10 cellular contexts compared by ENCODE assay signal in genomic region chr12:99529966-99530365, GRCh38.
DNase-seq lines count a peak whose midpoint lies in the region; ATAC-seq and TF ChIP-seq lines count a peak whose summit lies in the region.
"Had no signal": no experiment of that assay in that cellular context is flagged by ENCODE, and none has a peak within 500 bp of the region (broad histone marks: within the 10 kb centered on the region; RNA-seq: fewer than 3 reads in every experiment).

No MANE protein-coding gene starts in this region.

- H3K27me3 Mint-ChIP-seq in chondrocyte (ENCODE audit: low read depth), result peaks cover 2% of the 10 kb centered on the region

- no peaks in the 10 kb centered on the region for H3K9me3 Mint-ChIP-seq in chondrocyte (ENCODE audit: low read depth)

- no peaks in the 10 kb centered on the region for H3K4me1 Mint-ChIP-seq in chondrocyte (ENCODE audit: low read depth)

- DNase-seq in islet precursor cell, result peak; percentile 69
- no peak for DNase-seq in KG1 (lab: John Stamatoyannopoulos, UW)
- DNase-seq in globus pallidus (ENCODE audit: low spot score), result no peak
- DNase-seq in chondrocyte (ENCODE audit: low spot score), result no peak
- no peak for DNase-seq in SIG-M5 treated with dmso at 0.1 percent for 504 hours (lab: John Stamatoyannopoulos, UW; ENCODE audit: unreplicated experiment)
- DNase-seq: activated naive CD4-positive, alpha-beta T cell treated with anti-CD3 and anti-CD28 coated beads, Interleukin-2, amount 50 U/mL, for 16 hours; nucleus accumbens had no signal

- ATAC-seq in GM18519 (IDR thresholded peaks at IDR 0.05; ENCODE audit: low FRiP score, unreplicated experiment), result peak; percentile 93
- ATAC-seq in GM21786 (IDR thresholded peaks at IDR 0.05; ENCODE audit: unreplicated experiment), result peak; percentile 97
- peak; percentile 99 for ATAC-seq in HG03469 (IDR thresholded peaks at IDR 0.05; ENCODE audit: unreplicated experiment)

- TF ChIP-seq CTCF in chondrocyte (IDR thresholded peaks at IDR 0.05), result no peak

- no peak overlapping the region for H3K27ac Mint-ChIP-seq in chondrocyte (ENCODE audit: unreplicated experiment)

- H3K36me3 Mint-ChIP-seq in chondrocyte (ENCODE audit: low read depth), result no peaks in the 10 kb centered on the region

- no peak overlapping the region for H3K4me3 Mint-ChIP-seq in chondrocyte (ENCODE audit: unreplicated experiment)
